In the genomic region with DNA sequence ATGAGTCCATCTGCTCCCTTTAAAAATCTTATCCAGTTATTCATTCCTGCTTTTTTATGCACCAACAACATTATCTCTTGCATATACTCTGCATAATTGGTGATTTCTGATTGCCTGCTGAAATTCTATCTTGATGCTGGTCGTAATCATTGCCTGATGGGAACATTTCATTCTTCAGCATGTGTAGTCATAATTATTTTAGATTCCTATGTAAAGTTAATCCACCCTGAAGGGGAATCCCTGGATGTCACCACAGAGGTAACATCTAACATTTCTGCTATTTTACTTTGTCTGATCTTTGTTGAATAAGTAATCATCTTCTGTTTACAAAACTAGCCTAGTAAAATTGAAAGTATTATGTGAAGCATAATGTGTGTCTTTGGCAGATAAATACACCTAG, we compare ENCODE assay signal across 24 cellular contexts.
"Had no signal": no experiment of that assay in that cellular context is flagged by ENCODE, and none has a peak within 500 bp of the region (broad histone marks: within the 10 kb centered on the region; RNA-seq: fewer than 3 reads in every experiment).

No MANE protein-coding gene starts in this region.

- ATAC-seq: effector memory CD8-positive, alpha-beta T cell; gastrocnemius medialis; lower lobe of right lung; natural killer cell treated with Interleukin-12 subunit alpha and Interleukin-12 subunit beta and Interleukin-15 and Interleukin-18, amount 100 ng/mL, for 72 hours; stimulated activated effector memory CD8-positive, alpha-beta T cell treated with anti-CD3 and anti-CD28 coated beads, Interleukin-12 subunit alpha, Interleukin-12 subunit beta, amount 100 ng/mL, for 72 hours; upper lobe of right lung had no signal

- H3K4me1 Mint-ChIP-seq: central memory CD8-positive, alpha-beta T cell; immature natural killer cell; memory B cell; stimulated activated effector memory CD8-positive, alpha-beta T cell treated with anti-CD3 and anti-CD28 coated beads, Interleukin-12 subunit alpha, Interleukin-12 subunit beta, amount 100 ng/mL, for 72 hours had no signal

- FAIRE-seq: keratinocyte had no signal

- H3K4me1 ChIP-seq: gastrocnemius medialis, testis had no signal

- H3K9ac ChIP-seq: neural progenitor cell had no signal

- H3K4me3 Mint-ChIP-seq: central memory CD8-positive, alpha-beta T cell; dendritic cell treated with granulocyte-macrophage colony-stimulating factor and Interleukin-4, amounts not matched to agents 40 ng/mL and 50 ng/mL, for 4 days; effector memory CD8-positive, alpha-beta T cell; immature natural killer cell; memory B cell; natural killer cell treated with Interleukin-12 subunit alpha and Interleukin-12 subunit beta and Interleukin-15 and Interleukin-18, amount 100 ng/mL, for 72 hours; neural progenitor cell; stimulated activated effector memory CD8-positive, alpha-beta T cell treated with anti-CD3 and anti-CD28 coated beads, Interleukin-12 subunit alpha, Interleukin-12 subunit beta, amount 100 ng/mL, for 72 hours; stimulated activated naive CD8-positive, alpha-beta T cell treated with anti-CD3 and anti-CD28 coated beads, Interleukin-15, Interleukin-2, amounts not matched to agents 100 ng/mL and 50 ng/mL, for 24 hours had no signal

- H3K27ac Mint-ChIP-seq: dendritic cell treated with granulocyte-macrophage colony-stimulating factor and Interleukin-4, amounts not matched to agents 40 ng/mL and 50 ng/mL, for 4 days; effector memory CD8-positive, alpha-beta T cell; immature natural killer cell; memory B cell; natural killer cell treated with Interleukin-12 subunit alpha and Interleukin-12 subunit beta and Interleukin-15 and Interleukin-18, amount 100 ng/mL, for 72 hours; neural progenitor cell; stimulated activated effector memory CD8-positive, alpha-beta T cell treated with anti-CD3 and anti-CD28 coated beads, Interleukin-12 subunit alpha, Interleukin-12 subunit beta, amount 100 ng/mL, for 72 hours; stimulated activated naive CD8-positive, alpha-beta T cell treated with anti-CD3 and anti-CD28 coated beads, Interleukin-15, Interleukin-2, amounts not matched to agents 100 ng/mL and 50 ng/mL, for 24 hours had no signal

- H3K27ac ChIP-seq: esophagus squamous epithelium, gastrocnemius medialis, left ventricle myocardium inferior, lower lobe of right lung, neural progenitor cell, ovary, right atrium auricular region, sigmoid colon, skin epidermis, testis, tibial nerve, upper lobe of right lung had no signal

- H3K36me3 ChIP-seq: esophagus squamous epithelium, gastrocnemius medialis, left ventricle myocardium inferior, lower lobe of right lung, neural progenitor cell, ovary, right atrium auricular region, sigmoid colon, tibial nerve, upper lobe of right lung had no signal

- H3K27me3 ChIP-seq: esophagus squamous epithelium, gastrocnemius medialis, neural progenitor cell, ovary, right atrium auricular region, sigmoid colon, testis, tibial nerve, upper lobe of right lung had no signal

- DNase-seq: effector memory CD8-positive, alpha-beta T cell; esophagus squamous epithelium; gastrocnemius medialis; immature natural killer cell; left ventricle myocardium inferior; lower lobe of right lung; midbrain; nucleus accumbens; ovary; sigmoid colon; stimulated activated CD4-positive, alpha-beta T cell treated with anti-CD3 and anti-CD28 coated beads, Interleukin-12 subunit alpha, Interleukin-12 subunit beta, amount 100 ng/mL, for 4 hours; testis; upper lobe of right lung had no signal

- H3K9me3 Mint-ChIP-seq: central memory CD8-positive, alpha-beta T cell; dendritic cell treated with granulocyte-macrophage colony-stimulating factor and Interleukin-4, amounts not matched to agents 40 ng/mL and 50 ng/mL, for 4 days; memory B cell; natural killer cell treated with Interleukin-12 subunit alpha and Interleukin-12 subunit beta and Interleukin-15 and Interleukin-18, amount 100 ng/mL, for 72 hours; neural progenitor cell had no signal

- H2AFZ ChIP-seq: neural progenitor cell had no signal

- H3K36me3 Mint-ChIP-seq: immature natural killer cell; memory B cell; natural killer cell treated with Interleukin-12 subunit alpha and Interleukin-12 subunit beta and Interleukin-15 and Interleukin-18, amount 100 ng/mL, for 72 hours; neural progenitor cell; stimulated activated effector memory CD8-positive, alpha-beta T cell treated with anti-CD3 and anti-CD28 coated beads, Interleukin-12 subunit alpha, Interleukin-12 subunit beta, amount 100 ng/mL, for 72 hours had no signal

- H3K4me2 ChIP-seq: neural progenitor cell had no signal

- H3K4me3 ChIP-seq: esophagus squamous epithelium, gastrocnemius medialis, left ventricle myocardium inferior, lower lobe of right lung, neural progenitor cell, ovary, right atrium auricular region, sigmoid colon, skin epidermis, testis, tibial nerve, upper lobe of right lung had no signal

- H3K9me3 ChIP-seq: esophagus squamous epithelium, gastrocnemius medialis, left ventricle myocardium inferior, lower lobe of right lung, ovary, right atrium auricular region, sigmoid colon, testis, tibial nerve, upper lobe of right lung had no signal

- H3K27me3 Mint-ChIP-seq: central memory CD8-positive, alpha-beta T cell; dendritic cell treated with granulocyte-macrophage colony-stimulating factor and Interleukin-4, amounts not matched to agents 40 ng/mL and 50 ng/mL, for 4 days; effector memory CD8-positive, alpha-beta T cell; memory B cell; natural killer cell treated with Interleukin-12 subunit alpha and Interleukin-12 subunit beta and Interleukin-15 and Interleukin-18, amount 100 ng/mL, for 72 hours; stimulated activated naive CD8-positive, alpha-beta T cell treated with anti-CD3 and anti-CD28 coated beads, Interleukin-15, Interleukin-2, amounts not matched to agents 100 ng/mL and 50 ng/mL, for 24 hours had no signal
